In genomic region chr5:95826949-95827595, GRCh38 we compare ENCODE assay signal across 1 cellular context.
TF ChIP-seq lines count a peak whose summit lies in the region.

No MANE protein-coding gene starts in this region.

TF ChIP-seq in HepG2, 621 proteins besides CTCF, POLR2A, EP300 and RAD21 (continued from another document and continues in another):
- TF ChIP-seq ZNF318 (CRISPR knock-in tag; IDR thresholded peaks at IDR 0.05), result 0 out of 2 replicates have a peak, but pooled peaks have one; percentile 64
- TF ChIP-seq SOX13 (IDR thresholded peaks at IDR 0.05), result no peak
- peak in 1 of 2 experiments; percentile 73; a peak in 1 of 4 replicates for TF ChIP-seq SOX13 (CRISPR knock-in tag; conservative IDR thresholded peaks at IDR 0.05 in 1 of 2, IDR thresholded peaks at IDR 0.05 in 1 of 2)
- no peak for TF ChIP-seq SIN3B (IDR thresholded peaks at IDR 0.05; ENCODE audit: low read length)
- TF ChIP-seq ARID2 (CRISPR knock-in tag; IDR thresholded peaks at IDR 0.05; ENCODE audit: borderline replicate concordance), result no peak
- TF ChIP-seq EZH2 (conservative IDR thresholded peaks at IDR 0.05; ENCODE audit: low read depth, low read length), result no peak
- TF ChIP-seq JUN (CRISPR knock-in tag; IDR thresholded peaks at IDR 0.05), result peak; percentile 94
- peak; percentile 48; the same call in 1 of the 2 replicates for TF ChIP-seq ZSCAN25 (CRISPR knock-in tag; IDR thresholded peaks at IDR 0.05)
- no peak for TF ChIP-seq ZFYVE20 (CRISPR knock-in tag; IDR thresholded peaks at IDR 0.05; ENCODE audit: borderline replicate concordance, low read depth)
- TF ChIP-seq ZNF737 (CRISPR knock-in tag; IDR thresholded peaks at IDR 0.05; ENCODE audit: borderline replicate concordance), result no peak
- TF ChIP-seq FLYWCH1 (CRISPR knock-in tag; IDR thresholded peaks at IDR 0.05), result no peak
- TF ChIP-seq PHF5A (CRISPR knock-in tag; IDR thresholded peaks at IDR 0.05; ENCODE audit: low read depth, unreplicated experiment), result peak; percentile 80
- no peak for TF ChIP-seq ZNF230 (CRISPR knock-in tag; IDR thresholded peaks at IDR 0.05)
- peak; percentile 49; the same call in 1 of the 2 replicates for TF ChIP-seq BCL3 (CRISPR knock-in tag; IDR thresholded peaks at IDR 0.05)
- no peak for TF ChIP-seq ZNF274 (CRISPR knock-in tag; IDR thresholded peaks at IDR 0.05)
- no peak; the same call in 1 of the 2 replicates for TF ChIP-seq HINFP (CRISPR knock-in tag; IDR thresholded peaks at IDR 0.05; ENCODE audit: low read depth)
- no peak for TF ChIP-seq RNF219 (CRISPR knock-in tag; IDR thresholded peaks at IDR 0.05)
- TF ChIP-seq MXI1 (IDR thresholded peaks at IDR 0.05; ENCODE audit: borderline replicate concordance, low read depth, low read length), result no peak; the same call in 2 of the 3 replicates
- TF ChIP-seq HCFC1 (IDR thresholded peaks at IDR 0.05; ENCODE audit: low read depth, low read length), result no peak
- TF ChIP-seq STAG1 (CRISPR knock-in tag; IDR thresholded peaks at IDR 0.05), result peak; percentile 36
- TF ChIP-seq ZBTB4 (CRISPR knock-in tag; IDR thresholded peaks at IDR 0.05; ENCODE audit: borderline replicate concordance), result peak; percentile 48; the same call in 1 of the 2 replicates
- no peak for TF ChIP-seq ZFAT (CRISPR knock-in tag; conservative IDR thresholded peaks at IDR 0.05)
- no peak for TF ChIP-seq ZSCAN22 (CRISPR knock-in tag; IDR thresholded peaks at IDR 0.05)
- peak; percentile 74 for TF ChIP-seq RFXAP (CRISPR knock-in tag; IDR thresholded peaks at IDR 0.05; ENCODE audit: borderline replicate concordance)
- TF ChIP-seq ZNF607 (CRISPR knock-in tag; IDR thresholded peaks at IDR 0.05; ENCODE audit: borderline replicate concordance), result no peak
- no peak for TF ChIP-seq ZNF280B (CRISPR knock-in tag; IDR thresholded peaks at IDR 0.05; ENCODE audit: borderline replicate concordance)
- no peak for TF ChIP-seq RERE (CRISPR knock-in tag; IDR thresholded peaks at IDR 0.05; ENCODE audit: low read depth)
- TF ChIP-seq BORCS8-MEF2B (CRISPR knock-in tag; IDR thresholded peaks at IDR 0.05), result no peak
- TF ChIP-seq NRL (CRISPR knock-in tag; IDR thresholded peaks at IDR 0.05; ENCODE audit: borderline replicate concordance), result no peak
- peak; percentile 28; the same call in 1 of the 2 replicates for TF ChIP-seq ZNF292 (CRISPR knock-in tag; IDR thresholded peaks at IDR 0.05; ENCODE audit: borderline replicate concordance, low read depth)
